Comparison of ENCODE assay signal across 1 cellular context in genomic region chr17:57868007-57868774, GRCh38.
TF ChIP-seq lines count a peak whose summit lies in the region.

No MANE protein-coding gene starts in this region.

TF ChIP-seq in WTC11, 78 proteins besides CTCF, POLR2A, EP300 and RAD21 (continued from another document):
- peak; percentile 13; the same call in 1 of the 2 replicates for TF ChIP-seq HMGXB4 (CRISPR knock-in tag; IDR thresholded peaks at IDR 0.05)
- TF ChIP-seq USF1 (CRISPR knock-in tag; IDR thresholded peaks at IDR 0.05) = no peak
- TF ChIP-seq NR1H2 (CRISPR knock-in tag; IDR thresholded peaks at IDR 0.05) = no peak
- no peak for TF ChIP-seq SP1 (CRISPR knock-in tag; conservative IDR thresholded peaks at IDR 0.05)
- TF ChIP-seq ZNF423 (CRISPR knock-in tag; IDR thresholded peaks at IDR 0.05) = peak; percentile 80; the same call in 1 of the 2 replicates
- TF ChIP-seq E2F5 (CRISPR knock-in tag; IDR thresholded peaks at IDR 0.05) = 0 out of 2 replicates have a peak, but pooled peaks have one; percentile 44
- no peak for TF ChIP-seq ZSCAN18 (CRISPR knock-in tag; IDR thresholded peaks at IDR 0.05)
- no peak for TF ChIP-seq IRF1 (CRISPR knock-in tag; IDR thresholded peaks at IDR 0.05)
- TF ChIP-seq ZNF671 (CRISPR knock-in tag; IDR thresholded peaks at IDR 0.05) = no peak
TF ChIP-seq in WTC11: peak in this region for 4.
